In genomic region chr19:35555301-35556005, GRCh38 we compare ENCODE assay signal across 8 cellular contexts. TPM values are rescaled to one million over a fixed set of nuclear protein-coding genes. Genes with fewer than 3 reads are reported as not detected.
DNase-seq lines count a peak whose midpoint lies in the region; TF ChIP-seq lines count a peak whose summit lies in the region.

No MANE protein-coding gene starts in this region.

- no peaks in the 10 kb centered on the region for H3K36me3 Mint-ChIP-seq in MCF 10A (ENCODE audit: insufficient read depth, unreplicated experiment)

- POLR2A ChIA-PET in MCF 10A (lab: Yijun Ruan, JAX): interaction anchor here (0.9 to 1.1 kb wide), 3 partner anchors 9 to 119 kb away, joined by 3 read pairs; no protein-coding TSS in a partner anchor

- BruUV-seq in MCF 10A (replicated peaks; lab: Mats Ljungman, UMichigan): no TSS peak

- intact Hi-C loops in MCF 10A (cut with micrococcal nuclease) (no loop called here), breast epithelium (cut with DNase I; ENCODE audit: low total_unique reads) (no loop called here)

- H3K4me1 ChIP-seq in breast epithelium: no peaks in the 10 kb centered on the region

- no peak for TF ChIP-seq POLR2A in breast epithelium (IDR thresholded peaks at IDR 0.05)

- H3K4me3 ChIP-seq in breast epithelium (no peak overlapping the region), choroid plexus epithelial cell (ENCODE audit: low read depth, low read length) (no peak overlapping the region), coronary artery (no peak overlapping the region)

- DNase-seq in MCF 10A (ENCODE audit: unreplicated experiment) (peak; percentile 41), breast epithelium (ENCODE audit: low spot score in 2 of 2) (no peak), NCI-H69 (lab: John Stamatoyannopoulos, UW) (peak; percentile 71), choroid plexus epithelial cell (ENCODE audit: low read depth) (peak; percentile 42), GM19238 (ENCODE audit: insufficient read length, low spot score) (no peak), foreskin melanocyte (no peak), coronary artery (ENCODE audit: low spot score) (no peak), GM19240 (ENCODE audit: insufficient read length, low spot score) (no peak)

- H3K27me3 ChIP-seq in breast epithelium: peaks cover 3 to 25% of the 10 kb centered on the region in 2 donors

- H3K27me3 Mint-ChIP-seq in MCF 10A (ENCODE audit: insufficient read depth, unreplicated experiment): peaks cover 11% of the 10 kb centered on the region

- no peaks in the 10 kb centered on the region for H3K4me1 Mint-ChIP-seq in MCF 10A (ENCODE audit: insufficient read depth, unreplicated experiment)

- TF ChIP-seq CTCF in MCF 10A (IDR thresholded peaks at IDR 0.05; ENCODE audit: unreplicated experiment) (no peak), breast epithelium (IDR thresholded peaks at IDR 0.05) (no peak), choroid plexus epithelial cell (conservative IDR thresholded peaks at IDR 0.05; ENCODE audit: low read depth, low read length) (peak; percentile 44), coronary artery (IDR thresholded peaks at IDR 0.05) (no peak)

- no peak overlapping the region for H3K4me3 Mint-ChIP-seq in MCF 10A (ENCODE audit: unreplicated experiment)

- no peaks in the 10 kb centered on the region for H3K36me3 ChIP-seq in breast epithelium

- H3K9me3 Mint-ChIP-seq in MCF 10A (ENCODE audit: unreplicated experiment): no peaks in the 10 kb centered on the region

- H3K27ac ChIP-seq in breast epithelium (no peak overlapping the region), coronary artery (no peak overlapping the region)

- no peaks in the 10 kb centered on the region for H3K9me3 ChIP-seq in breast epithelium

- CTCF ChIA-PET in MCF 10A (lab: Yijun Ruan, JAX): interaction anchor here (0.7 to 1.3 kb wide), 2 partner anchors 13 to 171 kb away, joined by 3 read pairs; no protein-coding TSS in a partner anchor

- H3K27ac Mint-ChIP-seq in MCF 10A (ENCODE audit: low read depth, unreplicated experiment): no peak overlapping the region

RNA-seq across cellular contexts. Expression of gene ATP4A, which starts 8.0 kb away (rescaled TPM):
- total RNA-seq in MCF 10A (2022): not detected in 2 replicates
- total RNA-seq in breast epithelium: not detected

RNA-seq across cellular contexts. Expression of gene TMEM147, which starts 10.0 kb away (rescaled TPM):
- total RNA-seq in MCF 10A (2022) (110 and 123 TPM in 2 replicates), breast epithelium (10 to 100 TPM; 67.4 to 91.8 (median 91.8) TPM)

RNA-seq across cellular contexts. Expression of gene GAPDHS, which starts 22.2 kb away (rescaled TPM):
- total RNA-seq in MCF 10A (2022) (not detected in 2 replicates), breast epithelium (not detected)

RNA-seq across cellular contexts. Expression of gene SBSN, which starts 27.3 kb away (rescaled TPM):
- total RNA-seq in MCF 10A (2022): 0.61 TPM in 1 of 2 replicates, not detected in the other
- total RNA-seq in breast epithelium: not detected

RNA-seq across cellular contexts. Expression of gene PMIS2, which starts 30.5 kb away (rescaled TPM):
- total RNA-seq in MCF 10A (2022): not detected in 2 replicates
- not detected for total RNA-seq in breast epithelium

Comparison
In these comparisons a context has a peak if more than half of its experiments do, and no peak if none do; other contexts are left out.
1. DNase-seq: peak in MCF 10A (single experiment), NCI-H69 (single experiment) and choroid plexus epithelial cell (single experiment); none in breast epithelium (0 of 2), GM19238 (single experiment), foreskin melanocyte (single experiment), coronary artery (single experiment) and GM19240 (single experiment).